ENCODE assay signal across 1 cellular context in the genomic region with DNA sequence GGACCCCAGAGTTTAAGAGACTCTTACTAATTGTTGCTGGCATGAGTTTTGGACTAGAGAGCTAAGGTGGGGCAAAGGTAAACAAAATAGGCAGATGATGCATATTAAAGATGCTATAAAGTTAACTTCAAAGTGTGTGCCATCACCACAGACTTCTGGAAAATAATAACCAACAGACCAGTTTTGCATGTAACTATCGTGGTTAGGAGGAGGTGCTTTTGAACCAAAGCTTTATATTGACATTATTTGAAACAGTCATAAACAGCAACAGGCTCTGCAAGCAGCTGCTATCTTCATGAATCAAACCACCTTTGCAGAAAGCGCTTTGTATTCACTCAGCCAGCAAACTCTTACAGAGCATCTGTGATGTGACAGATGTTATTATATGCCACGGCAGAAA.
TF ChIP-seq lines count a peak whose summit lies in the region.

No MANE protein-coding gene starts in this region.

TF ChIP-seq in GM23338, 12 proteins besides CTCF, POLR2A, EP300 and RAD21 (continued from another document):
- TF ChIP-seq, protein P1, sequence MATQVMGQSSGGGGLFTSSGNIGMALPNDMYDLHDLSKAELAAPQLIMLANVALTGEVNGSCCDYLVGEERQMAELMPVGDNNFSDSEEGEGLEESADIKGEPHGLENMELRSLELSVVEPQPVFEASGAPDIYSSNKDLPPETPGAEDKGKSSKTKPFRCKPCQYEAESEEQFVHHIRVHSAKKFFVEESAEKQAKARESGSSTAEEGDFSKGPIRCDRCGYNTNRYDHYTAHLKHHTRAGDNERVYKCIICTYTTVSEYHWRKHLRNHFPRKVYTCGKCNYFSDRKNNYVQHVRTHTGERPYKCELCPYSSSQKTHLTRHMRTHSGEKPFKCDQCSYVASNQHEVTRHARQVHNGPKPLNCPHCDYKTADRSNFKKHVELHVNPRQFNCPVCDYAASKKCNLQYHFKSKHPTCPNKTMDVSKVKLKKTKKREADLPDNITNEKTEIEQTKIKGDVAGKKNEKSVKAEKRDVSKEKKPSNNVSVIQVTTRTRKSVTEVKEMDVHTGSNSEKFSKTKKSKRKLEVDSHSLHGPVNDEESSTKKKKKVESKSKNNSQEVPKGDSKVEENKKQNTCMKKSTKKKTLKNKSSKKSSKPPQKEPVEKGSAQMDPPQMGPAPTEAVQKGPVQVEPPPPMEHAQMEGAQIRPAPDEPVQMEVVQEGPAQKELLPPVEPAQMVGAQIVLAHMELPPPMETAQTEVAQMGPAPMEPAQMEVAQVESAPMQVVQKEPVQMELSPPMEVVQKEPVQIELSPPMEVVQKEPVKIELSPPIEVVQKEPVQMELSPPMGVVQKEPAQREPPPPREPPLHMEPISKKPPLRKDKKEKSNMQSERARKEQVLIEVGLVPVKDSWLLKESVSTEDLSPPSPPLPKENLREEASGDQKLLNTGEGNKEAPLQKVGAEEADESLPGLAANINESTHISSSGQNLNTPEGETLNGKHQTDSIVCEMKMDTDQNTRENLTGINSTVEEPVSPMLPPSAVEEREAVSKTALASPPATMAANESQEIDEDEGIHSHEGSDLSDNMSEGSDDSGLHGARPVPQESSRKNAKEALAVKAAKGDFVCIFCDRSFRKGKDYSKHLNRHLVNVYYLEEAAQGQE (IDR thresholded peaks at IDR 0.05; ENCODE audit: unreplicated experiment) = no peak
- no peak for TF ChIP-seq POLR2AphosphoS5 (IDR thresholded peaks at IDR 0.05; ENCODE audit: low read depth)
- TF ChIP-seq, protein P2, sequence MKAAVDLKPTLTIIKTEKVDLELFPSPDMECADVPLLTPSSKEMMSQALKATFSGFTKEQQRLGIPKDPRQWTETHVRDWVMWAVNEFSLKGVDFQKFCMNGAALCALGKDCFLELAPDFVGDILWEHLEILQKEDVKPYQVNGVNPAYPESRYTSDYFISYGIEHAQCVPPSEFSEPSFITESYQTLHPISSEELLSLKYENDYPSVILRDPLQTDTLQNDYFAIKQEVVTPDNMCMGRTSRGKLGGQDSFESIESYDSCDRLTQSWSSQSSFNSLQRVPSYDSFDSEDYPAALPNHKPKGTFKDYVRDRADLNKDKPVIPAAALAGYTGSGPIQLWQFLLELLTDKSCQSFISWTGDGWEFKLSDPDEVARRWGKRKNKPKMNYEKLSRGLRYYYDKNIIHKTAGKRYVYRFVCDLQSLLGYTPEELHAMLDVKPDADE (IDR thresholded peaks at IDR 0.05) = no peak
- TF ChIP-seq STAT1 (IDR thresholded peaks at IDR 0.05; ENCODE audit: unreplicated experiment) = no peak
- no peak for TF ChIP-seq NANOG (IDR thresholded peaks at IDR 0.05; ENCODE audit: borderline replicate concordance)
- TF ChIP-seq CREB1 (CRISPR knock-in tag; IDR thresholded peaks at IDR 0.05; ENCODE audit: low read depth) = no peak
